21 cellular contexts compared by ENCODE assay signal in genomic region chr5:132561601-132562000, GRCh38. TPM values are rescaled to one million over a fixed set of nuclear protein-coding genes. Genes with fewer than 3 reads are reported as not detected.
"Had no signal": no experiment of that assay in that cellular context is flagged by ENCODE, and none has a peak within 500 bp of the region (broad histone marks: within the 10 kb centered on the region; RNA-seq: fewer than 3 reads in every experiment).

No MANE protein-coding gene starts in this region.

- H3K27me3 Mint-ChIP-seq: activated B cell treated with CpG ODN at 0.5 μM for 24 hours; effector memory CD8-positive, alpha-beta T cell had no signal

- H3K4me3 ChIP-seq: heart right ventricle, prostate gland, thoracic aorta, upper lobe of right lung had no signal

- H3K36me3 ChIP-seq: prostate gland had no signal

- DNase-seq: activated B cell treated with CpG ODN at 0.5 μM for 24 hours; activated CD4-positive, alpha-beta T cell treated with anti-CD3 and anti-CD28 coated beads, Interleukin-2, amount 50 U/mL, for 48 hours; activated gamma-delta T cell treated with Interleukin-2 at 50 U/mL for 16 hours; activated naive CD8-positive, alpha-beta T cell treated with anti-CD3 and anti-CD28 coated beads, Interleukin-2, amount 50 U/mL, for 24 hours; aorta; dermis blood vessel endothelial cell; effector memory CD8-positive, alpha-beta T cell; heart right ventricle; right cardiac atrium; small intestine; upper lobe of right lung had no signal

- H3K4me1 ChIP-seq: prostate gland had no signal

- ATAC-seq: activated naive CD8-positive, alpha-beta T cell treated with anti-CD3 and anti-CD28 coated beads, Interleukin-2, amount 50 U/mL, for 24 hours; effector memory CD8-positive, alpha-beta T cell; foreskin keratinocyte; heart right ventricle; left lobe of liver; right cardiac atrium; upper lobe of right lung had no signal

- H3K9me3 Mint-ChIP-seq: activated naive CD8-positive, alpha-beta T cell treated with anti-CD3 and anti-CD28 coated beads, Interleukin-2, amount 50 U/mL, for 24 hours; effector memory CD8-positive, alpha-beta T cell had no signal

- H3K27me3 ChIP-seq: foreskin keratinocyte, heart right ventricle, upper lobe of right lung had no signal

- H3K4me3 Mint-ChIP-seq: activated B cell treated with CpG ODN at 0.5 μM for 24 hours; activated naive CD8-positive, alpha-beta T cell treated with anti-CD3 and anti-CD28 coated beads, Interleukin-2, amount 50 U/mL, for 24 hours; effector memory CD8-positive, alpha-beta T cell; neural crest cell; T-helper 2 cell treated with Interferon-gamma antibody and Interleukin-4, amounts not matched to agents 5 μg/mL and 100 μg/mL, for 36 hours had no signal

- H3K9me3 ChIP-seq: prostate gland, thoracic aorta had no signal

- FAIRE-seq: islet of Langerhans, small intestine had no signal

- H3K27ac Mint-ChIP-seq: activated B cell treated with CpG ODN at 0.5 μM for 24 hours; activated naive CD8-positive, alpha-beta T cell treated with anti-CD3 and anti-CD28 coated beads, Interleukin-2, amount 50 U/mL, for 24 hours; effector memory CD8-positive, alpha-beta T cell; T-helper 2 cell treated with Interferon-gamma antibody and Interleukin-4, amounts not matched to agents 5 μg/mL and 100 μg/mL, for 36 hours had no signal

- H3K27ac ChIP-seq: foreskin keratinocyte, heart right ventricle, prostate gland, thoracic aorta, upper lobe of right lung had no signal

RNA-seq across cellular contexts. Expression of gene IL5, which starts 18.3 kb away (rescaled TPM):
- total RNA-seq: activated B cell treated with CpG ODN at 0.5 μM for 24 hours, aorta, chondrocyte, dermis blood vessel endothelial cell, foreskin keratinocyte, heart right ventricle, left lobe of liver, lung microvascular endothelial cell, neural crest cell, osteoblast, prostate gland, right cardiac atrium, thoracic aorta, upper lobe of right lung had no signal
- polyA plus RNA-seq: aorta, foreskin keratinocyte, heart right ventricle, right cardiac atrium, small intestine had no signal
